8 cellular contexts compared by ENCODE assay signal in genomic region chr1:201275266-201275666, GRCh38. TPM values are rescaled to one million over a fixed set of nuclear protein-coding genes. Genes with fewer than 3 reads are reported as not detected.
DNase-seq lines count a peak whose midpoint lies in the region; ATAC-seq and TF ChIP-seq lines count a peak whose summit lies in the region.
"Had no signal": no experiment of that assay in that cellular context is flagged by ENCODE, and none has a peak within 500 bp of the region (broad histone marks: within the 10 kb centered on the region; RNA-seq: fewer than 3 reads in every experiment).

No MANE protein-coding gene starts in this region.

- 61% methylated on average over 14 of the region's 14 CpGs for WGBS in smooth muscle cell (ENCODE audit: low lambda C conversion rate)

- no peaks in the 10 kb centered on the region for H3K4me1 ChIP-seq in smooth muscle cell (ENCODE audit: low read depth)
- H3K4me1 ChIP-seq: parathyroid adenoma had no signal

- H3K27me3 ChIP-seq in smooth muscle cell (ENCODE audit: low read depth) = no peaks in the 10 kb centered on the region

- H2AFZ ChIP-seq in smooth muscle cell (ENCODE audit: low read depth) = no peak overlapping the region
- H2AFZ ChIP-seq: parathyroid adenoma had no signal

- no peaks in the 10 kb centered on the region for H3K36me3 ChIP-seq in smooth muscle cell (ENCODE audit: low read depth)

- peak; percentile 93 for DNase-seq in H4 (ENCODE audit: low spot score)
- DNase-seq in RPMI8226 = peak; percentile 76
- DNase-seq in fibroblast of the conjunctiva (ENCODE audit: low read depth) = peak; percentile 75
- no peak for DNase-seq in smooth muscle cell (lab: John Stamatoyannopoulos, UW; ENCODE audit: unreplicated experiment)
- DNase-seq in GM13976 (ENCODE audit: low spot score) = no peak
- DNase-seq in activated T-cell treated with anti-CD3 and anti-CD28 coated beads for 4 hours = no peak

- H3K9me3 ChIP-seq in smooth muscle cell (replicated peaks; ENCODE audit: low read depth) = no peaks in the 10 kb centered on the region

- no peak overlapping the region for H3K4me3 ChIP-seq in smooth muscle cell

- no peaks in the 10 kb centered on the region for H3K79me2 ChIP-seq in smooth muscle cell (ENCODE audit: low read depth)
- H3K79me2 ChIP-seq: parathyroid adenoma had no signal

- H4K20me1 ChIP-seq in smooth muscle cell (ENCODE audit: low read depth) = no peaks in the 10 kb centered on the region

- ATAC-seq in GM19328 (IDR thresholded peaks at IDR 0.05; ENCODE audit: unreplicated experiment) = no peak

- H3K4me2 ChIP-seq in smooth muscle cell = no peak overlapping the region

- in situ Hi-C loops in GM13976 (cut with MboI; ENCODE audit: low sequenced_read_pairs, unreplicated experiment) = no loop called here

- no peaks in the 10 kb centered on the region for H3F3A ChIP-seq in smooth muscle cell (ENCODE audit: low read depth)

- no peak for TF ChIP-seq CTCF in smooth muscle cell (IDR thresholded peaks at IDR 0.05; ENCODE audit: borderline replicate concordance, insufficient read depth, poor library complexity, severe bottlenecking)
- TF ChIP-seq CTCF in GM13976 (IDR thresholded peaks at IDR 0.05; ENCODE audit: borderline replicate concordance, control extremely low read depth, extremely low read depth, insufficient read depth, missing control alignments) = no peak

- peak overlapping the region; percentile 44 for H3K27ac ChIP-seq in smooth muscle cell (ENCODE audit: low read depth)
- H3K27ac ChIP-seq: parathyroid adenoma had no signal

- H3K9ac ChIP-seq in smooth muscle cell (ENCODE audit: low read depth) = no peak overlapping the region
- H3K9ac ChIP-seq: parathyroid adenoma had no signal

RNA-seq across cellular contexts. Expression of gene PKP1, which starts 8.0 kb away (rescaled TPM):
- not detected in 2 replicates for total RNA-seq in H4 (2014; rRNA removed; shearing (Covaris generic))
- 43.6 and 52.5 TPM in 2 replicates for total RNA-seq in smooth muscle cell
- polyA plus RNA-seq in smooth muscle cell = 26.9 and 30.3 TPM in 2 replicates

Comparison
In these comparisons a context has a peak if more than half of its experiments do, and no peak if none do; other contexts are left out.
1. DNase-seq: peak in H4 (single experiment), RPMI8226 (single experiment) and fibroblast of the conjunctiva (single experiment); none in smooth muscle cell (single experiment), GM13976 (single experiment) and activated T-cell treated with anti-CD3 and anti-CD28 coated beads for 4 hours (single experiment).
2. RNA of gene PKP1, which starts 8.0 kb away (total RNA-seq): 43.6 to 52.5 TPM in smooth muscle cell; not detected in H4; every median in the first group is over 10 times any median in the second.